24 cellular contexts compared by ENCODE assay signal in genomic region chr18:60027397-60027796, GRCh38.
DNase-seq lines count a peak whose midpoint lies in the region; ATAC-seq lines count a peak whose summit lies in the region.
"Had no signal": no experiment of that assay in that cellular context is flagged by ENCODE, and none has a peak within 500 bp of the region (broad histone marks: within the 10 kb centered on the region; RNA-seq: fewer than 3 reads in every experiment).

No MANE protein-coding gene starts in this region.

- no peaks in the 10 kb centered on the region for H3K4me1 Mint-ChIP-seq in activated CD4-positive, alpha-beta memory T cell treated with anti-CD3 and anti-CD28 coated beads for 36 hours (ENCODE audit: low read depth)
- H3K4me1 Mint-ChIP-seq: activated naive CD8-positive, alpha-beta T cell treated with anti-CD3 and anti-CD28 coated beads, Interleukin-2, amount 10 ng/mL, durations not matched to agents 7 days and 5 days; IgD-negative memory B cell; nephron had no signal

- intact Hi-C loops in Right ventricle myocardium inferior (cut with DNase I) (no loop called here), cardiac septum (cut with DNase I) (no loop called here)
- intact Hi-C loops in activated CD4-positive, alpha-beta memory T cell treated with anti-CD3 and anti-CD28 coated beads for 36 hours (cut with micrococcal nuclease): no loop called here

- peaks cover 3% of the 10 kb centered on the region for H3K27me3 Mint-ChIP-seq in activated CD4-positive, alpha-beta memory T cell treated with anti-CD3 and anti-CD28 coated beads for 36 hours

- no peak for ATAC-seq in Right ventricle myocardium inferior
- ATAC-seq in HG03571 (IDR thresholded peaks at IDR 0.05; ENCODE audit: unreplicated experiment): no peak
- ATAC-seq: left lung, sciatic nerve, WTC11 had no signal

- no peak overlapping the region for H3K4me3 Mint-ChIP-seq in activated CD4-positive, alpha-beta memory T cell treated with anti-CD3 and anti-CD28 coated beads for 36 hours
- H3K4me3 Mint-ChIP-seq: activated naive CD8-positive, alpha-beta T cell treated with anti-CD3 and anti-CD28 coated beads, Interleukin-2, amount 10 ng/mL, durations not matched to agents 7 days and 5 days; IgD-negative memory B cell; nephron; WTC11 had no signal

- DNase-seq in Right ventricle myocardium inferior (ENCODE audit: missing footprints) (peak; percentile 22), cardiac septum (ENCODE audit: low spot score) (no peak), amygdala (lab: John Stamatoyannopoulos, UW) (peak in 29 of 56 donors; percentile 2 to 80 (median 28)), inferior parietal cortex (ENCODE audit: extremely low spot score) (peak; percentile 59), superior temporal gyrus (ENCODE audit: extremely low spot score) (peak; percentile 83), DMS153 treated with DMSO at 0.1 percent for 48 hours (lab: John Stamatoyannopoulos, UW; ENCODE audit: unreplicated experiment) (no peak)
- no peak for DNase-seq in activated CD4-positive, alpha-beta memory T cell treated with anti-CD3 and anti-CD28 coated beads for 36 hours
- DNase-seq: activated CD8-positive, alpha-beta memory T cell treated with anti-CD3 and anti-CD28 coated beads, Interleukin-2, amount 50 U/mL, for 48 hours; activated effector memory CD4-positive, alpha-beta T cell treated with Interleukin-2 at 50 U/mL for 16 hours; activated naive CD8-positive, alpha-beta T cell treated with anti-CD3 and anti-CD28 coated beads, Interleukin-2, amount 10 ng/mL, durations not matched to agents 7 days and 5 days; left lung; NCI-H1105; NCI-H510A; Right ventricle myocardium superior; stimulated activated CD4-positive, alpha-beta T cell treated with anti-CD3 and anti-CD28 coated beads, Interleukin-4, amount 100 ng/mL, for 4 hours; stimulated activated naive CD4-positive, alpha-beta T cell treated with Interleukin-2 at 50 U/mL for 16 hours; SW 1271; T1000; thyroid gland had no signal

- POLR2A ChIA-PET in activated CD4-positive, alpha-beta memory T cell treated with anti-CD3 and anti-CD28 coated beads for 36 hours (lab: Charles Lee): no interaction called here

- no peaks in the 10 kb centered on the region for H3K9me3 Mint-ChIP-seq in activated CD4-positive, alpha-beta memory T cell treated with anti-CD3 and anti-CD28 coated beads for 36 hours
- H3K9me3 Mint-ChIP-seq: activated naive CD8-positive, alpha-beta T cell treated with anti-CD3 and anti-CD28 coated beads, Interleukin-2, amount 10 ng/mL, durations not matched to agents 7 days and 5 days; nephron; WTC11 had no signal

- no peaks in the 10 kb centered on the region for H3K36me3 Mint-ChIP-seq in activated CD4-positive, alpha-beta memory T cell treated with anti-CD3 and anti-CD28 coated beads for 36 hours
- H3K36me3 Mint-ChIP-seq: activated naive CD8-positive, alpha-beta T cell treated with anti-CD3 and anti-CD28 coated beads, Interleukin-2, amount 10 ng/mL, durations not matched to agents 7 days and 5 days; IgD-negative memory B cell; WTC11 had no signal

- H3K27ac Mint-ChIP-seq in activated CD4-positive, alpha-beta memory T cell treated with anti-CD3 and anti-CD28 coated beads for 36 hours: no peak overlapping the region
- H3K27ac Mint-ChIP-seq: activated naive CD8-positive, alpha-beta T cell treated with anti-CD3 and anti-CD28 coated beads, Interleukin-2, amount 10 ng/mL, durations not matched to agents 7 days and 5 days; IgD-negative memory B cell; nephron; WTC11 had no signal

- CTCF ChIA-PET in activated CD4-positive, alpha-beta memory T cell treated with anti-CD3 and anti-CD28 coated beads for 36 hours (lab: Charles Lee): no interaction called here

Comparison
In these comparisons a context has a peak if more than half of its experiments do, and no peak if none do; other contexts are left out.
1. DNase-seq: peak in Right ventricle myocardium inferior (single experiment), amygdala (29 of 56), inferior parietal cortex (single experiment) and superior temporal gyrus (single experiment); none in cardiac septum (single experiment), activated CD4-positive, alpha-beta memory T cell treated with anti-CD3 and anti-CD28 coated beads for 36 hours (single experiment) and DMS153 treated with DMSO at 0.1 percent for 48 hours (single experiment).